Comparison of ENCODE assay signal across 16 cellular contexts in genomic region chr5:68353624-68354023, GRCh38.
DNase-seq lines count a peak whose midpoint lies in the region; ATAC-seq and TF ChIP-seq lines count a peak whose summit lies in the region.
"Had no signal": no experiment of that assay in that cellular context is flagged by ENCODE, and none has a peak within 500 bp of the region (broad histone marks: within the 10 kb centered on the region; RNA-seq: fewer than 3 reads in every experiment).

No MANE protein-coding gene starts in this region.

- H3K4me3 ChIP-seq in endodermal cell (ENCODE audit: low read length), result no peak overlapping the region
- H3K4me3 ChIP-seq: SK-N-MC had no signal

- H3K4me1 ChIP-seq in endodermal cell (ENCODE audit: control insufficient read depth, insufficient read depth, low read length), result peaks cover 12% of the 10 kb centered on the region

- peaks cover 51% of the 10 kb centered on the region for H3K4me1 Mint-ChIP-seq in endodermal cell
- H3K4me1 Mint-ChIP-seq in neural crest cell, result peaks cover 33% of the 10 kb centered on the region
- H3K4me1 Mint-ChIP-seq: CD8-positive, alpha-beta memory T cell had no signal

- no peaks in the 10 kb centered on the region for H3K36me3 ChIP-seq in endodermal cell (ENCODE audit: control insufficient read depth, insufficient read depth, low read length)

- no peak overlapping the region for H3K27ac ChIP-seq in endodermal cell (ENCODE audit: low read depth, low read length)
- H3K27ac ChIP-seq: SK-N-MC had no signal

- H3K9me3 Mint-ChIP-seq in endodermal cell (peaks cover 5% of the 10 kb centered on the region), neural crest cell (peaks cover 2% of the 10 kb centered on the region)
- H3K9me3 Mint-ChIP-seq: CD8-positive, alpha-beta memory T cell had no signal

- WGBS in endodermal cell (ENCODE audit: insufficient coverage in 1 of 2, insufficient read length in 1 of 2), 2 experiments, result 67% methylated on average over 3 to 5 of the region's 5 CpGs

- H3K27ac Mint-ChIP-seq in endodermal cell (peak overlapping the region; percentile 36), neural crest cell (ENCODE audit: unreplicated experiment) (peak overlapping the region; percentile 15)
- H3K27ac Mint-ChIP-seq: CD8-positive, alpha-beta memory T cell; H9 had no signal

- H3K4me3 Mint-ChIP-seq in endodermal cell (no peak overlapping the region), neural crest cell (no peak overlapping the region)
- H3K4me3 Mint-ChIP-seq: CD8-positive, alpha-beta memory T cell; H9 had no signal

- DNase-seq in NCI-H226, result peak; percentile 38
- DNase-seq in endodermal cell, result peak; percentile 58
- DNase-seq in neural crest cell (ENCODE audit: low read depth, low spot score), result no peak
- DNase-seq in NCI-H2107 (lab: John Stamatoyannopoulos, UW), result no peak
- no peak for DNase-seq in KG1 (lab: John Stamatoyannopoulos, UW)
- no peak for DNase-seq in Right ventricle myocardium inferior (ENCODE audit: missing footprints)
- DNase-seq: CD8-positive, alpha-beta memory T cell; DMS 273 treated with DMSO at 0.1 percent for 48 hours; H9; NCI-H1417 treated with DMSO at 0.1 percent for 48 hours; NCI-H2081; NCI-H2227 treated with DMSO at 0.1 percent for 48 hours; NCI-H526 treated with DMSO at 0.1 percent for 48 hours; NK-92 treated with Interleukin-12 subunit alpha and Interleukin-12 subunit beta, amount 100 ng/mL, for 24 hours had no signal

- TF ChIP-seq CTCF in endodermal cell (conservative IDR thresholded peaks at IDR 0.05) (no peak), neural crest cell (conservative IDR thresholded peaks at IDR 0.05) (no peak)

- ATAC-seq in HG03442 (IDR thresholded peaks at IDR 0.05; ENCODE audit: unreplicated experiment) (no peak), Right ventricle myocardium inferior (no peak)

- intact Hi-C loops in Right ventricle myocardium inferior (cut with DNase I), result no loop called here

- H3K27me3 ChIP-seq in endodermal cell (ENCODE audit: control insufficient read depth, insufficient read depth, low read length, poor library complexity, severe bottlenecking), result no peaks in the 10 kb centered on the region

- H3K36me3 Mint-ChIP-seq in endodermal cell (ENCODE audit: low read depth) (no peaks in the 10 kb centered on the region), neural crest cell (ENCODE audit: low read depth) (no peaks in the 10 kb centered on the region)
- H3K36me3 Mint-ChIP-seq: CD8-positive, alpha-beta memory T cell had no signal

- H3K9me3 ChIP-seq in endodermal cell (ENCODE audit: control insufficient read depth, low read length), result peaks cover 4% of the 10 kb centered on the region

- H3K9ac ChIP-seq in endodermal cell (ENCODE audit: extremely low read depth, low read length, poor library complexity, severe bottlenecking), result no peak overlapping the region

- H3K27me3 Mint-ChIP-seq in endodermal cell (ENCODE audit: insufficient read depth) (no peaks in the 10 kb centered on the region), neural crest cell (ENCODE audit: low read depth) (no peaks in the 10 kb centered on the region)

Comparison
In these comparisons a context has a peak if more than half of its experiments do, and no peak if none do; other contexts are left out.
1. DNase-seq: peak in NCI-H226 (single experiment) and endodermal cell (single experiment); none in neural crest cell (single experiment), NCI-H2107 (single experiment), KG1 (single experiment) and Right ventricle myocardium inferior (single experiment).